ENCODE assay signal across 13 cellular contexts in genomic region chr4:18568600-18568999, GRCh38.
DNase-seq lines count a peak whose midpoint lies in the region; ATAC-seq and TF ChIP-seq lines count a peak whose summit lies in the region.
"Had no signal": no experiment of that assay in that cellular context is flagged by ENCODE, and none has a peak within 500 bp of the region (broad histone marks: within the 10 kb centered on the region; RNA-seq: fewer than 3 reads in every experiment).

No MANE protein-coding gene starts in this region.

- CTCF ChIA-PET in A673 (lab: Charles Lee) = no interaction called here

- H3K4me2 ChIP-seq in GM23338 = no peak overlapping the region
- H3K4me2 ChIP-seq: BLaER1 had no signal

- H3K27ac ChIP-seq in A673 (ENCODE audit: low read depth, low read length, poor library complexity, severe bottlenecking) (no peak overlapping the region), GM23338 (ENCODE audit: low read depth) (no peak overlapping the region)
- H3K27ac ChIP-seq: BLaER1 had no signal

- H3K9me2 ChIP-seq in GM23338 (ENCODE audit: insufficient read depth) = no peaks in the 10 kb centered on the region

- BruUV-seq in A673 (replicated peaks; lab: Mats Ljungman, UMichigan) = no TSS peak

- ATAC-seq in GM23338 = no peak
- no peak for ATAC-seq in GM19035 (IDR thresholded peaks at IDR 0.05; ENCODE audit: unreplicated experiment)
- ATAC-seq in HG03457 (IDR thresholded peaks at IDR 0.05; ENCODE audit: unreplicated experiment) = no peak
- ATAC-seq: stimulated activated memory B cell treated with anti-CD40 and anti-IgM and Interleukin-4, amounts not matched to agents 10 μg/mL and 1 μg/mL and 100 μg/mL, for 72 hours had no signal

- H3K4me1 Mint-ChIP-seq in GM23338 = no peaks in the 10 kb centered on the region
- H3K4me1 Mint-ChIP-seq: stimulated activated memory B cell treated with anti-CD40 and anti-IgM and Interleukin-4, amounts not matched to agents 10 μg/mL and 1 μg/mL and 100 μg/mL, for 72 hours had no signal

- no peak overlapping the region for H3K27ac Mint-ChIP-seq in GM23338
- H3K27ac Mint-ChIP-seq: stimulated activated memory B cell treated with anti-CD40 and anti-IgM and Interleukin-4, amounts not matched to agents 10 μg/mL and 1 μg/mL and 100 μg/mL, for 72 hours had no signal

- no peaks in the 10 kb centered on the region for H3K9me3 ChIP-seq in A673 (ENCODE audit: low read depth, low read length, poor library complexity, severe bottlenecking)
- H3K9me3 ChIP-seq: BLaER1 had no signal

- H3K4me3 ChIP-seq in A673 (ENCODE audit: low read depth, low read length, poor library complexity, severe bottlenecking) (no peak overlapping the region), GM23338 (no peak overlapping the region)
- H3K4me3 ChIP-seq: BLaER1 had no signal

- H3K36me3 ChIP-seq in A673 (ENCODE audit: insufficient read depth, low read length, poor library complexity, severe bottlenecking) (no peaks in the 10 kb centered on the region), GM23338 (ENCODE audit: insufficient read depth) (no peaks in the 10 kb centered on the region)
- H3K36me3 ChIP-seq: BLaER1 had no signal

- peak overlapping the region; percentile 66; the same call in 1 of the 2 replicates for H2AFZ ChIP-seq in GM23338

- peaks cover 4% of the 10 kb centered on the region for H3K27me3 Mint-ChIP-seq in GM23338 (ENCODE audit: insufficient read depth, low read depth, poor library complexity)
- H3K27me3 Mint-ChIP-seq: stimulated activated memory B cell treated with anti-CD40 and anti-IgM and Interleukin-4, amounts not matched to agents 10 μg/mL and 1 μg/mL and 100 μg/mL, for 72 hours had no signal

- no peaks in the 10 kb centered on the region for H4K20me1 ChIP-seq in GM23338 (replicated peaks; ENCODE audit: insufficient read depth)
- H4K20me1 ChIP-seq: BLaER1 had no signal

- intact Hi-C loops in A673 (cut with micrococcal nuclease; ENCODE audit: unreplicated experiment) = no loop called here

- H3K27me3 ChIP-seq in A673 (replicated peaks; ENCODE audit: insufficient read depth, low read depth, low read length, poor library complexity) = no peaks in the 10 kb centered on the region
- H3K27me3 ChIP-seq in GM23338 (ENCODE audit: insufficient read depth) = no peaks in the 10 kb centered on the region
- H3K27me3 ChIP-seq: BLaER1 had no signal

- H3K9me3 Mint-ChIP-seq in GM23338 = peaks cover 10% of the 10 kb centered on the region; the same call in 2 of the 3 replicates

- POLR2A ChIA-PET in A673 (lab: Charles Lee; ENCODE audit: low non-redundant PET) = no interaction called here

- no peaks in the 10 kb centered on the region for H3K79me2 ChIP-seq in GM23338 (replicated peaks; ENCODE audit: insufficient read depth)

- H3K4me3 Mint-ChIP-seq in GM23338 = no peak overlapping the region
- H3K4me3 Mint-ChIP-seq: stimulated activated memory B cell treated with anti-CD40 and anti-IgM and Interleukin-4, amounts not matched to agents 10 μg/mL and 1 μg/mL and 100 μg/mL, for 72 hours had no signal

- no peaks in the 10 kb centered on the region for H3F3A ChIP-seq in GM23338 (replicated peaks; ENCODE audit: low read depth)

- TF ChIP-seq CTCF in A673 (conservative IDR thresholded peaks at IDR 0.05; ENCODE audit: low read depth, low read length) (0 out of 2 replicates have a peak, but pooled peaks have one; percentile 12), GM23338 (conservative IDR thresholded peaks at IDR 0.05; ENCODE audit: low read depth in 2 of 2) (peak; percentile 28 to 42; a peak in 3 of 4 replicates)

- H3K4me1 ChIP-seq in A673 (ENCODE audit: insufficient read depth, low read length, poor library complexity, severe bottlenecking) (no peaks in the 10 kb centered on the region), GM23338 (ENCODE audit: insufficient read depth) (no peaks in the 10 kb centered on the region)
- H3K4me1 ChIP-seq: BLaER1 had no signal

- DNase-seq in A673 (ENCODE audit: low spot score) (peak; percentile 4), GM23338 (ENCODE audit: low spot score) (peak; percentile 26), SW480 (ENCODE audit: low spot score) (peak; percentile 5), iPS DF 4.7 (ENCODE audit: extremely low read depth, low spot score) (peak; percentile 9), T-helper 9 cell (no peak), NCI-H1930 (lab: John Stamatoyannopoulos, UW) (no peak)
- DNase-seq: activated CD4-positive, alpha-beta T cell treated with anti-CD3 and anti-CD28 coated beads, Interleukin-2, amount 50 U/mL, for 1 hour; activated effector memory CD4-positive, alpha-beta T cell treated with Interleukin-2 at 50 U/mL for 16 hours; stimulated activated CD4-positive, alpha-beta T cell treated with anti-CD3 and anti-CD28 coated beads, Interleukin-1b, Interleukin-23, amount 100 ng/mL, for 48 hours had no signal

- no peaks in the 10 kb centered on the region for H3K36me3 Mint-ChIP-seq in GM23338 (ENCODE audit: low read depth)
- H3K36me3 Mint-ChIP-seq: stimulated activated memory B cell treated with anti-CD40 and anti-IgM and Interleukin-4, amounts not matched to agents 10 μg/mL and 1 μg/mL and 100 μg/mL, for 72 hours had no signal

TF ChIP-seq in GM23338, 12 proteins besides CTCF, POLR2A, EP300 and RAD21 (continues in another document):
- TF ChIP-seq STAT1 (IDR thresholded peaks at IDR 0.05; ENCODE audit: unreplicated experiment) (no peak), EZH2phosphoT487 (IDR thresholded peaks at IDR 0.05; ENCODE audit: unreplicated experiment) (no peak), EZH2 (IDR thresholded peaks at IDR 0.05; ENCODE audit: low read depth, unreplicated experiment) (no peak), ZNF114 (CRISPR knock-in tag; IDR thresholded peaks at IDR 0.05) (no peak), NANOG (IDR thresholded peaks at IDR 0.05; ENCODE audit: borderline replicate concordance) (no peak), JUNB (IDR thresholded peaks at IDR 0.05; ENCODE audit: unreplicated experiment) (no peak), ZNF331 (CRISPR knock-in tag; IDR thresholded peaks at IDR 0.05; ENCODE audit: low read depth) (no peak)
- TF ChIP-seq, protein P1, sequence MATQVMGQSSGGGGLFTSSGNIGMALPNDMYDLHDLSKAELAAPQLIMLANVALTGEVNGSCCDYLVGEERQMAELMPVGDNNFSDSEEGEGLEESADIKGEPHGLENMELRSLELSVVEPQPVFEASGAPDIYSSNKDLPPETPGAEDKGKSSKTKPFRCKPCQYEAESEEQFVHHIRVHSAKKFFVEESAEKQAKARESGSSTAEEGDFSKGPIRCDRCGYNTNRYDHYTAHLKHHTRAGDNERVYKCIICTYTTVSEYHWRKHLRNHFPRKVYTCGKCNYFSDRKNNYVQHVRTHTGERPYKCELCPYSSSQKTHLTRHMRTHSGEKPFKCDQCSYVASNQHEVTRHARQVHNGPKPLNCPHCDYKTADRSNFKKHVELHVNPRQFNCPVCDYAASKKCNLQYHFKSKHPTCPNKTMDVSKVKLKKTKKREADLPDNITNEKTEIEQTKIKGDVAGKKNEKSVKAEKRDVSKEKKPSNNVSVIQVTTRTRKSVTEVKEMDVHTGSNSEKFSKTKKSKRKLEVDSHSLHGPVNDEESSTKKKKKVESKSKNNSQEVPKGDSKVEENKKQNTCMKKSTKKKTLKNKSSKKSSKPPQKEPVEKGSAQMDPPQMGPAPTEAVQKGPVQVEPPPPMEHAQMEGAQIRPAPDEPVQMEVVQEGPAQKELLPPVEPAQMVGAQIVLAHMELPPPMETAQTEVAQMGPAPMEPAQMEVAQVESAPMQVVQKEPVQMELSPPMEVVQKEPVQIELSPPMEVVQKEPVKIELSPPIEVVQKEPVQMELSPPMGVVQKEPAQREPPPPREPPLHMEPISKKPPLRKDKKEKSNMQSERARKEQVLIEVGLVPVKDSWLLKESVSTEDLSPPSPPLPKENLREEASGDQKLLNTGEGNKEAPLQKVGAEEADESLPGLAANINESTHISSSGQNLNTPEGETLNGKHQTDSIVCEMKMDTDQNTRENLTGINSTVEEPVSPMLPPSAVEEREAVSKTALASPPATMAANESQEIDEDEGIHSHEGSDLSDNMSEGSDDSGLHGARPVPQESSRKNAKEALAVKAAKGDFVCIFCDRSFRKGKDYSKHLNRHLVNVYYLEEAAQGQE (IDR thresholded peaks at IDR 0.05; ENCODE audit: unreplicated experiment) = no peak
- TF ChIP-seq, protein P2, sequence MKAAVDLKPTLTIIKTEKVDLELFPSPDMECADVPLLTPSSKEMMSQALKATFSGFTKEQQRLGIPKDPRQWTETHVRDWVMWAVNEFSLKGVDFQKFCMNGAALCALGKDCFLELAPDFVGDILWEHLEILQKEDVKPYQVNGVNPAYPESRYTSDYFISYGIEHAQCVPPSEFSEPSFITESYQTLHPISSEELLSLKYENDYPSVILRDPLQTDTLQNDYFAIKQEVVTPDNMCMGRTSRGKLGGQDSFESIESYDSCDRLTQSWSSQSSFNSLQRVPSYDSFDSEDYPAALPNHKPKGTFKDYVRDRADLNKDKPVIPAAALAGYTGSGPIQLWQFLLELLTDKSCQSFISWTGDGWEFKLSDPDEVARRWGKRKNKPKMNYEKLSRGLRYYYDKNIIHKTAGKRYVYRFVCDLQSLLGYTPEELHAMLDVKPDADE (IDR thresholded peaks at IDR 0.05) = no peak

Comparison
In these comparisons a context has a peak if more than half of its experiments do, and no peak if none do; other contexts are left out.
1. DNase-seq: peak in A673 (single experiment), GM23338 (single experiment), SW480 (single experiment) and iPS DF 4.7 (single experiment); none in T-helper 9 cell (single experiment) and NCI-H1930 (0 of 2).